In the genomic region with DNA sequence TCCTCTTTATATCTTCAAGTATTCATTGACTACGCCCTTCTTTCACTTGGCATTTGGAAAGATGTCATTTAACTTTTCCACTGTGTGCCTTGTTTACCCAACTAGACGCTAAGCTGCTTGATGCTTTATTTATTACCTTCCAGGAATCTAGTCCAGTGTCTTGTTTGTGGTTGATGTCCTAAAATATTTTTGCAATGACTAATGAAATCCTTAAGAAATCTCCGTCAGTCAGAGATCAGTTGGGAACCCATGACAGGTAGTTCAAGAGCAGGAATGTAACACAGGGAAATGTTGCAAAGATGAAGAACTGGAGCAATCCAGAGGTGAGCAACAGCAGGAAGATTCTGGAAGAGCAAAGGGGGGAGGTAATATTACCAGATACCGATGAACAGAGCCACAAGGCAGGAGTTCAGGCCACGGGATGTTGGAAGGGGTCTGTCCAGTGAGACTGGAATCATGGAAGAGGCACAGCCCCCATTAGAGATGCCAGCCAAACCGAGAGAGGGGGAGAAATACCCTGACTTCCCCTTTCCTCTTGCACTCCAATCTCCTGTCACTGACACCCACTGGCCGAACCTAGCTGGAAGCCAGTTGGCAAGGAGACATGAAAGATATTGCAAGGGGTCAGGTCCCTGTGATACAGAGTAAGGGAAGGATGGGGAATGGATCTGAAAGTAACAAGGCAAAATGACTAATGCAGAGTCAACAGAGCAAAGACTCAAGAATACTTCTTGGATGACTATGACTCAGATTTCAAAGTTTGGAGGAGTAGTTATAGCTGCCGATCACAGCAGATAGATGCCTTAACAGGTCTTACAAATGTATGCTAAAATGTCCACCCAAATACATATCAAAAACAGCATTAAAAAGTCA, we compare ENCODE assay signal across 1 cellular context.
TF ChIP-seq lines count a peak whose summit lies in the region.

No MANE protein-coding gene starts in this region.

TF ChIP-seq in HCT116, 20 proteins besides CTCF, POLR2A, EP300 and RAD21 (continued from another document):
- TF ChIP-seq, protein P1, sequence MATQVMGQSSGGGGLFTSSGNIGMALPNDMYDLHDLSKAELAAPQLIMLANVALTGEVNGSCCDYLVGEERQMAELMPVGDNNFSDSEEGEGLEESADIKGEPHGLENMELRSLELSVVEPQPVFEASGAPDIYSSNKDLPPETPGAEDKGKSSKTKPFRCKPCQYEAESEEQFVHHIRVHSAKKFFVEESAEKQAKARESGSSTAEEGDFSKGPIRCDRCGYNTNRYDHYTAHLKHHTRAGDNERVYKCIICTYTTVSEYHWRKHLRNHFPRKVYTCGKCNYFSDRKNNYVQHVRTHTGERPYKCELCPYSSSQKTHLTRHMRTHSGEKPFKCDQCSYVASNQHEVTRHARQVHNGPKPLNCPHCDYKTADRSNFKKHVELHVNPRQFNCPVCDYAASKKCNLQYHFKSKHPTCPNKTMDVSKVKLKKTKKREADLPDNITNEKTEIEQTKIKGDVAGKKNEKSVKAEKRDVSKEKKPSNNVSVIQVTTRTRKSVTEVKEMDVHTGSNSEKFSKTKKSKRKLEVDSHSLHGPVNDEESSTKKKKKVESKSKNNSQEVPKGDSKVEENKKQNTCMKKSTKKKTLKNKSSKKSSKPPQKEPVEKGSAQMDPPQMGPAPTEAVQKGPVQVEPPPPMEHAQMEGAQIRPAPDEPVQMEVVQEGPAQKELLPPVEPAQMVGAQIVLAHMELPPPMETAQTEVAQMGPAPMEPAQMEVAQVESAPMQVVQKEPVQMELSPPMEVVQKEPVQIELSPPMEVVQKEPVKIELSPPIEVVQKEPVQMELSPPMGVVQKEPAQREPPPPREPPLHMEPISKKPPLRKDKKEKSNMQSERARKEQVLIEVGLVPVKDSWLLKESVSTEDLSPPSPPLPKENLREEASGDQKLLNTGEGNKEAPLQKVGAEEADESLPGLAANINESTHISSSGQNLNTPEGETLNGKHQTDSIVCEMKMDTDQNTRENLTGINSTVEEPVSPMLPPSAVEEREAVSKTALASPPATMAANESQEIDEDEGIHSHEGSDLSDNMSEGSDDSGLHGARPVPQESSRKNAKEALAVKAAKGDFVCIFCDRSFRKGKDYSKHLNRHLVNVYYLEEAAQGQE (IDR thresholded peaks at IDR 0.05; ENCODE audit: low read depth) = no peak
- TF ChIP-seq EZH2phosphoT487 (IDR thresholded peaks at IDR 0.05; ENCODE audit: borderline replicate concordance) = no peak
- TF ChIP-seq, protein P2, sequence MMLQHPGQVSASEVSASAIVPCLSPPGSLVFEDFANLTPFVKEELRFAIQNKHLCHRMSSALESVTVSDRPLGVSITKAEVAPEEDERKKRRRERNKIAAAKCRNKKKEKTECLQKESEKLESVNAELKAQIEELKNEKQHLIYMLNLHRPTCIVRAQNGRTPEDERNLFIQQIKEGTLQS (IDR thresholded peaks at IDR 0.05) = no peak
- no peak for TF ChIP-seq SRF (IDR thresholded peaks at IDR 0.05; ENCODE audit: low read depth)
- 0 out of 2 replicates have a peak, but pooled peaks have one; percentile 14 for TF ChIP-seq SP1 (IDR thresholded peaks at IDR 0.05; ENCODE audit: low read depth)
- no peak for TF ChIP-seq TCF7L2 (IDR thresholded peaks at IDR 0.05; ENCODE audit: borderline replicate concordance, extremely low read depth, insufficient read depth, insufficient read length)
- no peak for TF ChIP-seq CEBPB (IDR thresholded peaks at IDR 0.05; ENCODE audit: low read depth)
- TF ChIP-seq EZH2 (IDR thresholded peaks at IDR 0.05) = no peak
- no peak for TF ChIP-seq ZNF274 (IDR thresholded peaks at IDR 0.05; ENCODE audit: low read depth, low read length)
- no peak for TF ChIP-seq ELF1 (IDR thresholded peaks at IDR 0.05; ENCODE audit: borderline replicate concordance, low read depth)
- TF ChIP-seq CBX3 (IDR thresholded peaks at IDR 0.05; ENCODE audit: low read depth) = no peak
- TF ChIP-seq EGR1 (IDR thresholded peaks at IDR 0.05; ENCODE audit: low read depth) = no peak
- TF ChIP-seq, protein P3, sequence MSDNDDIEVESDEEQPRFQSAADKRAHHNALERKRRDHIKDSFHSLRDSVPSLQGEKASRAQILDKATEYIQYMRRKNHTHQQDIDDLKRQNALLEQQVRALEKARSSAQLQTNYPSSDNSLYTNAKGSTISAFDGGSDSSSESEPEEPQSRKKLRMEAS (IDR thresholded peaks at IDR 0.05) = no peak
- TF ChIP-seq SIN3A (IDR thresholded peaks at IDR 0.05; ENCODE audit: low read depth) = no peak
